ENCODE assay signal across 2 cellular contexts in genomic region chr7:87476179-87476557, GRCh38.
TF ChIP-seq lines count a peak whose summit lies in the region.

No MANE protein-coding gene starts in this region.

TF ChIP-seq in IMR-90, 13 proteins besides CTCF, POLR2A, EP300 and RAD21:
- TF ChIP-seq CHD1 (IDR thresholded peaks at IDR 0.05; ENCODE audit: low read depth, low read length) (no peak), SMC3 (IDR thresholded peaks at IDR 0.05; ENCODE audit: low read depth, low read length) (no peak), RCOR1 (IDR thresholded peaks at IDR 0.05; ENCODE audit: insufficient replicate concordance, low read length) (no peak), FOS (IDR thresholded peaks at IDR 0.05; ENCODE audit: low read depth, low read length) (no peak), MAFK (IDR thresholded peaks at IDR 0.05; ENCODE audit: low read depth, low read length) (no peak), ELK1 (IDR thresholded peaks at IDR 0.05; ENCODE audit: borderline replicate concordance, low read depth, low read length) (no peak), MXI1 (IDR thresholded peaks at IDR 0.05; ENCODE audit: borderline replicate concordance, low read depth, low read length) (no peak), USF2 (IDR thresholded peaks at IDR 0.05; ENCODE audit: low read depth, low read length) (no peak), RFX5 (IDR thresholded peaks at IDR 0.05; ENCODE audit: low read depth, low read length) (no peak), MAZ (IDR thresholded peaks at IDR 0.05; ENCODE audit: borderline replicate concordance, low read depth, low read length) (no peak), BHLHE40 (IDR thresholded peaks at IDR 0.05; ENCODE audit: low read depth, low read length) (no peak), CEBPB (IDR thresholded peaks at IDR 0.05; ENCODE audit: low read depth, low read length) (no peak), NFE2L2 (IDR thresholded peaks at IDR 0.05; ENCODE audit: low read depth, low read length) (no peak)
TF ChIP-seq in IMR-90: peak in this region for 0.

TF ChIP-seq in endothelial cell of umbilical vein, 7 proteins besides CTCF, POLR2A, EP300 and RAD21:
- peak; percentile 13 for TF ChIP-seq EZH2 (IDR thresholded peaks at IDR 0.05; ENCODE audit: borderline replicate concordance, low read depth, low read length, severe bottlenecking)
- TF ChIP-seq POLR2AphosphoS5 (IDR thresholded peaks at IDR 0.05; ENCODE audit: insufficient read depth, low read depth, low read length) = no peak
- TF ChIP-seq MYC (IDR thresholded peaks at IDR 0.05; ENCODE audit: low read depth, low read length) = no peak
- no peak for TF ChIP-seq GATA2 (IDR thresholded peaks at IDR 0.05; ENCODE audit: insufficient read depth, insufficient read length, low read depth, low read length)
TF ChIP-seq in endothelial cell of umbilical vein: peak in this region for 1.
